In genomic region chr14:105020815-105021655, GRCh38 we compare ENCODE assay signal across 8 cellular contexts. TPM values are rescaled to one million over a fixed set of nuclear protein-coding genes. Genes with fewer than 3 reads are reported as not detected.
DNase-seq lines count a peak whose midpoint lies in the region; ATAC-seq and TF ChIP-seq lines count a peak whose summit lies in the region.

TSS of gene CDCA4 (minus strand) at chr14:105021083. CDS start at chr14:105011929, 9,154 bp downstream.

- DNase-seq in DMS 273 (lab: John Stamatoyannopoulos, UW; ENCODE audit: unreplicated experiment): peak; percentile 100
- peak; percentile 97 for DNase-seq in HuH-7.5 (ENCODE audit: low spot score)
- DNase-seq in OCI-M1 (lab: John Stamatoyannopoulos, UW): peak; percentile 99
- peak; percentile 98 for DNase-seq in activated T-cell treated with anti-CD3 and anti-CD28 coated beads for 24 hours (ENCODE audit: low read depth)
- DNase-seq in epithelial cell of esophagus (ENCODE audit: low read depth): peak; percentile 97
- peak; percentile 98 for DNase-seq in mucosa of gallbladder (ENCODE audit: low spot score)
- peak; percentile 95 to 96 for DNase-seq in stimulated activated CD8-positive, alpha-beta memory T cell treated with anti-CD3 and anti-CD28 coated beads, Interleukin-4, amount 100 ng/mL, for 4 hours (ENCODE audit: low read depth in 2 of 2, low spot score in 1 of 2)

- ATAC-seq in GM21528 (IDR thresholded peaks at IDR 0.05; ENCODE audit: low FRiP score, unreplicated experiment): peak; percentile 73

- H3K4me3 ChIP-seq in epithelial cell of esophagus (ENCODE audit: low read length): peak within 1 kb of the TSS; percentile 82

- TF ChIP-seq CTCF in epithelial cell of esophagus (IDR thresholded peaks at IDR 0.05; ENCODE audit: insufficient read depth, low read depth, low read length, missing control alignments): no peak

RNA-seq across cellular contexts. Expression of gene CDCA4, which starts in this region (rescaled TPM):
- total RNA-seq in mucosa of gallbladder: 5.4 TPM

Comparison
In these comparisons a context has a peak if more than half of its experiments do, and no peak if none do; other contexts are left out.
1. Peak in every context shown above with its lines: DNase-seq, ATAC-seq and H3K4me3 ChIP-seq.